In the genomic region with DNA sequence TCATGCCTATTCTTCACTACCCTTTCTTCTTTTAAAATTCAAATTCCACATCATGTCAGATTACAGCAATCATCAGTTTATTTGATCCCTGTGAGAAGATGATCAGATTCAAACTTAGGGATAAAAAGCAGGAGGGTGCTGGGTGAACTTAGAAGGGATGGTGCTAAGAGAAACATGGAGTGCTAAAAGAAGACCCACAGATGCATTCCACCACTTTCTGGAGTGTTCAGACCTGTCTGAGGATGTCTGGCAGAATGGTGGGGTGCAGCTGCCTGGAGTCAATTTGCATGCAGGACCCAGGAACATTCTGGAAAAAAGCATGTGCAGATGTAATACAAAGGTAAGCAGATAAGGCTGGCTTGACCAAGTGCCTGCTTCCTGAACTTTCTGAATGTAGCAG, we compare ENCODE assay signal across 10 cellular contexts.
A peak's percentile ranks its signal among the peaks of the same experiment; 100 is the strongest.
ATAC-seq and TF ChIP-seq lines count a peak whose summit lies in the region.
"Had no signal": no experiment of that assay in that cellular context is flagged by ENCODE, and none has a peak within 500 bp of the region (broad histone marks: within the 10 kb centered on the region; RNA-seq: fewer than 3 reads in every experiment).

No MANE protein-coding gene starts in this region.

- no peaks in the 10 kb centered on the region for H3K36me3 ChIP-seq in HEK293 (ENCODE audit: control insufficient read depth in 2 of 2, insufficient read depth in 1 of 2, low read length in 2 of 2)
- H3K36me3 ChIP-seq: BE2C, BLaER1 had no signal

- no peak for TF ChIP-seq CTCF in HEK293 (tag by site-specific recombination; IDR thresholded peaks at IDR 0.05)

- POLR2A ChIA-PET in HEK293 (lab: Yijun Ruan, JAX): no interaction called here

- no peaks in the 10 kb centered on the region for H3K9me3 ChIP-seq in HEK293 (ENCODE audit: control insufficient read depth, insufficient read depth, low read depth, low read length)
- H3K9me3 ChIP-seq: A549 had no signal

- no peak overlapping the region for H3K27ac ChIP-seq in HEK293 (ENCODE audit: extremely low read depth, low read depth, low read length)
- H3K27ac ChIP-seq: 22Rv1; A549; BLaER1; BLaER1 treated with 17β-estradiol and CSF1 and Interleukin-3, amounts not matched to agents 10 nM and 100 nM; C4-2B had no signal

- ATAC-seq in HG03045 (IDR thresholded peaks at IDR 0.05; ENCODE audit: unreplicated experiment): no peak
- ATAC-seq: A549; CD8-positive, alpha-beta T cell had no signal

- CTCF ChIA-PET in HEK293 (lab: Yijun Ruan, JAX): interaction anchor here (0.6 kb wide), 1 partner anchor 418 kb away, joined by 3 read pairs; no protein-coding TSS in a partner anchor

- no peaks in the 10 kb centered on the region for H3K4me1 ChIP-seq in HEK293 (ENCODE audit: control insufficient read depth, insufficient read depth, low read length)
- H3K4me1 ChIP-seq: A549, BE2C, BLaER1, Caco-2 had no signal

- no peak overlapping the region for H3K4me3 ChIP-seq in HEK293 (ENCODE audit: low read depth, low read length)
- H3K4me3 ChIP-seq: A549; BLaER1; BLaER1 treated with 17β-estradiol and CSF1 and Interleukin-3, amounts not matched to agents 10 nM and 100 nM had no signal

TF ChIP-seq in HEK293, 187 proteins besides CTCF, POLR2A, EP300 and RAD21:
- TF ChIP-seq ZNF660 (tag by site-specific recombination; IDR thresholded peaks at IDR 0.05): no peak
- TF ChIP-seq TRIM28 (IDR thresholded peaks at IDR 0.05; ENCODE audit: borderline replicate concordance, low read length): peak; percentile 65; the same call in 1 of the 2 replicates
- TF ChIP-seq SETDB1 (IDR thresholded peaks at IDR 0.05; ENCODE audit: insufficient read length, low read length): peak; percentile 72
